In the genomic region with DNA sequence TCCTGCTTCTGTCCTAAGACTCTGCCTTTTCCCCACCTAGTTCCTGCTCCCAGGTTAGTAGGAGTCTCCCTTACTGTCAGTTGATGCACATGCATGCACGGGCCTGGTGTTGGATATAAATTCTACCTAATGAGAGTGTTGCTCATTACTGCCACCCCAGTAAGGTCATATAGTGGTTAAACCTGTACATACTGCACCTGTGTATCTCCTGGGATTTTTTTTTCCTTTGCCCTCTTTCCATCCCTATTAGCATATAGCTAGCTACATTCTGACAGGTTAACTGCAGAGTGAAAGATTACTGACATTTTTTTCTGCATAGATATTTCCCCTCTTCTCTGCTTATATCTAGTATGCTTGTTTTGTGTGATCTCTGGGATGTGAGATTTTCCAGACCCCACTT, we compare ENCODE assay signal across 23 cellular contexts.
"Had no signal": no experiment of that assay in that cellular context is flagged by ENCODE, and none has a peak within 500 bp of the region (broad histone marks: within the 10 kb centered on the region; RNA-seq: fewer than 3 reads in every experiment).

No MANE protein-coding gene starts in this region.

- H3K27ac ChIP-seq: neutrophil, pancreas, prostate gland, right lobe of liver, sigmoid colon, stomach, thoracic aorta, thyroid gland, tibial nerve, upper lobe of left lung, vagina had no signal

- H3K4me1 ChIP-seq: pancreas, prostate gland, right lobe of liver, stomach, thyroid gland, tibial nerve, upper lobe of left lung, vagina had no signal

- DNase-seq: natural killer cell; nucleus accumbens; pancreas; right cardiac atrium; right lobe of liver; sigmoid colon; small intestine; stimulated activated CD4-positive, alpha-beta T cell treated with anti-CD3 and anti-CD28 coated beads, Interleukin-15, amount 100 ng/mL, for 24 hours; stimulated activated CD4-positive, alpha-beta T cell treated with anti-CD3 and anti-CD28 coated beads, Interleukin-2, amount 100 ng/mL, for 24 hours; stimulated activated CD4-positive, alpha-beta T cell treated with anti-CD3 and anti-CD28 coated beads, Interleukin-2, amount 100 ng/mL, for 48 hours; stimulated activated CD4-positive, alpha-beta T cell treated with anti-CD3 and anti-CD28 coated beads, Interleukin-4, amount 100 ng/mL, for 24 hours; stimulated activated naive B cell treated with anti-CD40 and anti-IgM and Interleukin-4, amounts not matched to agents 10 μg/mL and 1 μg/mL and 100 μg/mL, for 72 hours; stimulated activated naive CD4-positive, alpha-beta T cell treated with Interleukin-2 at 50 U/mL for 16 hours; stomach; thyroid gland; trophoblast cell; upper lobe of left lung had no signal

- H3K36me3 ChIP-seq: neutrophil, pancreas, prostate gland, right lobe of liver, sigmoid colon, stomach, thoracic aorta, thyroid gland, tibial nerve, upper lobe of left lung, vagina had no signal

- H3K9me3 ChIP-seq: neutrophil, pancreas, prostate gland, right lobe of liver, thoracic aorta, thyroid gland, tibial nerve, upper lobe of left lung, vagina had no signal

- ATAC-seq: natural killer cell; right cardiac atrium; right lobe of liver; stimulated activated effector memory CD8-positive, alpha-beta T cell treated with anti-CD3 and anti-CD28 coated beads, Interleukin-12 subunit alpha, Interleukin-12 subunit beta, amount 100 ng/mL, for 72 hours; stimulated activated naive B cell treated with anti-CD40 and anti-IgM and Interleukin-4, amounts not matched to agents 10 μg/mL and 1 μg/mL and 100 μg/mL, for 72 hours had no signal

- H3K27me3 ChIP-seq: neutrophil, pancreas, right lobe of liver, sigmoid colon, stomach, thyroid gland, tibial nerve, upper lobe of left lung, vagina had no signal

- H3K4me3 ChIP-seq: pancreas, prostate gland, right lobe of liver, sigmoid colon, stomach, thoracic aorta, thyroid gland, tibial nerve, upper lobe of left lung, vagina had no signal
